ENCODE assay signal across 8 cellular contexts in genomic region chr10:16816142-16816541, GRCh38.
DNase-seq lines count a peak whose midpoint lies in the region; ATAC-seq and TF ChIP-seq lines count a peak whose summit lies in the region.

No MANE protein-coding gene starts in this region.

- H3K9me2 ChIP-seq in OCI-LY1 (ENCODE audit: low read depth, low read length): no peaks in the 10 kb centered on the region

- H3K27ac ChIP-seq in OCI-LY1 (ENCODE audit: low read depth, low read length, poor library complexity, severe bottlenecking) (no peak overlapping the region), rectal smooth muscle tissue (ENCODE audit: low read depth, low read length) (no peak overlapping the region)

- peak overlapping the region; percentile 88 for H3K4me2 ChIP-seq in OCI-LY1 (ENCODE audit: low read length)

- H3K4me1 ChIP-seq in OCI-LY1 (ENCODE audit: insufficient read depth, low read length, severe bottlenecking) (peaks cover 20% of the 10 kb centered on the region), rectal smooth muscle tissue (ENCODE audit: control insufficient read depth, insufficient read depth, low read length) (peaks cover 4% of the 10 kb centered on the region)

- no peaks in the 10 kb centered on the region for H3K9me3 ChIP-seq in OCI-LY1 (ENCODE audit: low read length)

- H3K4me3 ChIP-seq in OCI-LY1 (ENCODE audit: low read depth, low read length, poor library complexity, severe bottlenecking) (peak overlapping the region; percentile 80), epithelial cell of esophagus (ENCODE audit: low read length) (peak overlapping the region; percentile 91), rectal smooth muscle tissue (ENCODE audit: low read length) (peak overlapping the region; percentile 84)

- no peak overlapping the region for H2AFZ ChIP-seq in OCI-LY1 (ENCODE audit: low read length)

- ATAC-seq in HG03280 (IDR thresholded peaks at IDR 0.05; ENCODE audit: unreplicated experiment): no peak
- ATAC-seq in HG02571 (IDR thresholded peaks at IDR 0.05; ENCODE audit: unreplicated experiment): no peak

- peak; percentile 7; the same call in 1 of the 2 replicates for TF ChIP-seq CTCF in OCI-LY1 (IDR thresholded peaks at IDR 0.05; ENCODE audit: low read length)
- TF ChIP-seq CTCF in epithelial cell of esophagus (IDR thresholded peaks at IDR 0.05; ENCODE audit: insufficient read depth, low read depth, low read length, missing control alignments): peak; percentile 4

- H3F3A ChIP-seq in OCI-LY1 (ENCODE audit: insufficient read depth, low read length): no peaks in the 10 kb centered on the region

- H4K20me1 ChIP-seq in OCI-LY1 (ENCODE audit: insufficient read depth, low read length): no peaks in the 10 kb centered on the region

- H3K27me3 ChIP-seq in OCI-LY1 (ENCODE audit: insufficient read depth, low read length) (no peaks in the 10 kb centered on the region), rectal smooth muscle tissue (ENCODE audit: control insufficient read depth, insufficient read depth, low read length) (no peaks in the 10 kb centered on the region)

- H3K36me3 ChIP-seq in OCI-LY1 (ENCODE audit: insufficient read depth, low read length) (no peaks in the 10 kb centered on the region), rectal smooth muscle tissue (ENCODE audit: control insufficient read depth, insufficient read depth, low read length) (no peaks in the 10 kb centered on the region)

- DNase-seq in ELR (ENCODE audit: low read depth) (peak; percentile 4), epithelial cell of esophagus (ENCODE audit: low read depth) (peak; percentile 18), head of caudate nucleus (no peak)
- DNase-seq in stimulated activated naive CD4-positive, alpha-beta T cell (lab: John Stamatoyannopoulos, UW): no peak

- H3K9ac ChIP-seq in OCI-LY1 (ENCODE audit: low read length) (peak overlapping the region; percentile 75), rectal smooth muscle tissue (ENCODE audit: low read length) (no peak overlapping the region)

- no peaks in the 10 kb centered on the region for H3K79me2 ChIP-seq in OCI-LY1 (ENCODE audit: insufficient read depth, low read length)

- intact Hi-C loops in head of caudate nucleus (cut with DNase I): no loop called here

Comparison
In these comparisons a context has a peak if more than half of its experiments do, and no peak if none do; other contexts are left out.
1. DNase-seq: peak in ELR (single experiment) and epithelial cell of esophagus (single experiment); none in head of caudate nucleus (0 of 42) and stimulated activated naive CD4-positive, alpha-beta T cell (0 of 6).
2. Peak in every context shown above with its lines, with median percentiles within 50 percentile points of each other: H3K4me3 ChIP-seq.